In genomic region chr6:99712560-99712959, GRCh38 we compare ENCODE assay signal across 21 cellular contexts.
"Had no signal": no experiment of that assay in that cellular context is flagged by ENCODE, and none has a peak within 500 bp of the region (broad histone marks: within the 10 kb centered on the region; RNA-seq: fewer than 3 reads in every experiment).

No MANE protein-coding gene starts in this region.

- H3K9me3 Mint-ChIP-seq: type B pancreatic cell had no signal

- H3K4me2 ChIP-seq: hepatocyte had no signal

- H3K4me3 ChIP-seq: esophagus squamous epithelium, gastroesophageal sphincter, hepatocyte, lung, prostate gland, right lobe of liver, suprapubic skin, thyroid gland had no signal

- H3K79me2 ChIP-seq: hepatocyte, parathyroid adenoma had no signal

- H3K27ac Mint-ChIP-seq: nephron; stimulated activated effector memory CD8-positive, alpha-beta T cell treated with anti-CD3 and anti-CD28 coated beads, Interleukin-12 subunit alpha, Interleukin-12 subunit beta, amount 100 ng/mL, for 72 hours; type B pancreatic cell had no signal

- H3K27me3 ChIP-seq: esophagus squamous epithelium, gastroesophageal sphincter, hepatocyte, right lobe of liver, suprapubic skin, thyroid gland had no signal

- H3K36me3 Mint-ChIP-seq: stimulated activated effector memory CD8-positive, alpha-beta T cell treated with anti-CD3 and anti-CD28 coated beads, Interleukin-12 subunit alpha, Interleukin-12 subunit beta, amount 100 ng/mL, for 72 hours; type B pancreatic cell had no signal

- H3K36me3 ChIP-seq: esophagus squamous epithelium, gastroesophageal sphincter, prostate gland, right lobe of liver, suprapubic skin, thyroid gland had no signal

- ATAC-seq: gastroesophageal sphincter; left colon; left ventricle myocardium superior; right lobe of liver; stimulated activated effector memory CD8-positive, alpha-beta T cell treated with anti-CD3 and anti-CD28 coated beads, Interleukin-12 subunit alpha, Interleukin-12 subunit beta, amount 100 ng/mL, for 72 hours; stimulated activated naive CD8-positive, alpha-beta T cell treated with anti-CD3 and anti-CD28 coated beads, Interleukin-15, Interleukin-2, amounts not matched to agents 100 U/mL and 50 U/mL, for 24 hours had no signal

- H3K4me3 Mint-ChIP-seq: nephron; stimulated activated effector memory CD8-positive, alpha-beta T cell treated with anti-CD3 and anti-CD28 coated beads, Interleukin-12 subunit alpha, Interleukin-12 subunit beta, amount 100 ng/mL, for 72 hours; type B pancreatic cell had no signal

- DNase-seq: dermis blood vessel endothelial cell; esophagus squamous epithelium; foreskin fibroblast; left colon; left ventricle myocardium superior; mesenchymal stem cell; midbrain; right lobe of liver; stimulated activated CD4-positive, alpha-beta T cell treated with anti-CD3 and anti-CD28 coated beads, Interleukin-4, amount 100 ng/mL, for 1 hour; stimulated activated CD8-positive, alpha-beta memory T cell treated with anti-CD3 and anti-CD28 coated beads, Interleukin-4, amount 100 ng/mL, for 48 hours; stimulated activated naive CD8-positive, alpha-beta T cell treated with anti-CD3 and anti-CD28 coated beads, Interleukin-15, Interleukin-2, amounts not matched to agents 100 U/mL and 50 U/mL, for 24 hours; thyroid gland had no signal

- H3K27ac ChIP-seq: esophagus squamous epithelium, gastroesophageal sphincter, hepatocyte, parathyroid adenoma, prostate gland, right lobe of liver, suprapubic skin, thyroid gland had no signal

- H2AFZ ChIP-seq: hepatocyte, parathyroid adenoma had no signal

- H3K4me1 Mint-ChIP-seq: nephron; stimulated activated effector memory CD8-positive, alpha-beta T cell treated with anti-CD3 and anti-CD28 coated beads, Interleukin-12 subunit alpha, Interleukin-12 subunit beta, amount 100 ng/mL, for 72 hours had no signal

- H3K4me1 ChIP-seq: esophagus squamous epithelium, gastroesophageal sphincter, parathyroid adenoma, prostate gland, right lobe of liver, suprapubic skin, thyroid gland had no signal
